29 cellular contexts compared by ENCODE assay signal in the genomic region with DNA sequence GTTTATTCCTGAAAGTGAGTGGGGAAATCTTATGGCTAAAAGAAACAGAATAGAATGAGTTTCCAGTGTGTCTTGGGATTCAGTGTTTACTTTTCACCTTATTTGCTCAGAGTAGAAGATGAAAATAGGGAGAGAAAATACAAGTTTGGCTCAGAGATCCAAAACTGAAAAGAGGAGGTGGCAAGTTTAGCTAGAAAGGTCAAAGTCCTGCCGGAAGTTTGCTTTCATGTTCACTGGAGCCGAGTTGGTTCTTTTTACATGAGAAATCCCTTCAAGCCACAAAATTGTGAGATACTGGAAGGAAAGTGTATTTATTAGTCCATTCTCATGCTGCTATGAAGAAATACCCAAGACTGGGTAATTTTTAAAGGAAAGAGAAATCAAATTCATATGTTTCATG.
"Had no signal": no experiment of that assay in that cellular context is flagged by ENCODE, and none has a peak within 500 bp of the region (broad histone marks: within the 10 kb centered on the region; RNA-seq: fewer than 3 reads in every experiment).

No MANE protein-coding gene starts in this region.

- H3K36me3 Mint-ChIP-seq: memory B cell; stimulated activated effector memory CD8-positive, alpha-beta T cell treated with anti-CD3 and anti-CD28 coated beads, Interleukin-12 subunit alpha, Interleukin-12 subunit beta, amount 100 ng/mL, for 72 hours had no signal

- ATAC-seq: esophagus mucosa; gastrocnemius medialis; left cardiac atrium; left ventricle myocardium superior; naive thymus-derived CD4-positive, alpha-beta T cell; sciatic nerve; stimulated activated effector memory CD8-positive, alpha-beta T cell treated with anti-CD3 and anti-CD28 coated beads, Interleukin-12 subunit alpha, Interleukin-12 subunit beta, amount 100 ng/mL, for 72 hours had no signal

- H3K4me1 Mint-ChIP-seq: naive thymus-derived CD4-positive, alpha-beta T cell; nephron progenitor cell; stimulated activated effector memory CD8-positive, alpha-beta T cell treated with anti-CD3 and anti-CD28 coated beads, Interleukin-12 subunit alpha, Interleukin-12 subunit beta, amount 100 ng/mL, for 72 hours had no signal

- H3K9me3 Mint-ChIP-seq: memory B cell had no signal

- H3K79me2 ChIP-seq: hepatocyte had no signal

- H3K27me3 ChIP-seq: dorsolateral prefrontal cortex, gastrocnemius medialis, hepatocyte, ovary, stomach, thyroid gland, vagina had no signal

- H3K4me1 ChIP-seq: gastrocnemius medialis, stomach, thyroid gland, vagina had no signal

- H3K9me3 ChIP-seq: gastrocnemius medialis, ovary, thyroid gland, vagina had no signal

- H3K27me3 Mint-ChIP-seq: memory B cell; naive thymus-derived CD4-positive, alpha-beta T cell had no signal

- H3K27ac Mint-ChIP-seq: memory B cell; naive thymus-derived CD4-positive, alpha-beta T cell; nephron progenitor cell; stimulated activated effector memory CD8-positive, alpha-beta T cell treated with anti-CD3 and anti-CD28 coated beads, Interleukin-12 subunit alpha, Interleukin-12 subunit beta, amount 100 ng/mL, for 72 hours had no signal

- H3K36me3 ChIP-seq: gastrocnemius medialis, ovary, stomach, thyroid gland, vagina had no signal

- H3K4me2 ChIP-seq: hepatocyte, smooth muscle cell had no signal

- H3K4me3 ChIP-seq: dorsolateral prefrontal cortex, gastrocnemius medialis, hepatocyte, lung, ovary, smooth muscle cell, stomach, thyroid gland, vagina had no signal

- H3K27ac ChIP-seq: dorsolateral prefrontal cortex, epithelial cell of prostate, gastrocnemius medialis, hepatocyte, stomach, thyroid gland, vagina had no signal

- H2AFZ ChIP-seq: hepatocyte had no signal

- H3K4me3 Mint-ChIP-seq: memory B cell; naive thymus-derived CD4-positive, alpha-beta T cell; nephron progenitor cell; stimulated activated effector memory CD8-positive, alpha-beta T cell treated with anti-CD3 and anti-CD28 coated beads, Interleukin-12 subunit alpha, Interleukin-12 subunit beta, amount 100 ng/mL, for 72 hours had no signal

- DNase-seq: dorsolateral prefrontal cortex; effector CD4-positive, alpha-beta T cell; foreskin fibroblast; gastrocnemius medialis; head of caudate nucleus; kidney; left cardiac atrium; left ventricle myocardium superior; midbrain; naive thymus-derived CD4-positive, alpha-beta T cell; nephron progenitor cell; occipital lobe; ovary; stimulated activated CD4-positive, alpha-beta T cell treated with anti-CD3 and anti-CD28 coated beads, Interleukin-12 subunit alpha, Interleukin-12 subunit beta, amount 100 ng/mL, for 4 hours; stimulated activated CD4-positive, alpha-beta T cell treated with anti-CD3 and anti-CD28 coated beads, Interleukin-1b, Interleukin-23, amount 100 ng/mL, for 48 hours; stimulated activated CD4-positive, alpha-beta T cell treated with anti-CD3 and anti-CD28 coated beads, Interleukin-4, amount 100 ng/mL, for 24 hours; stimulated activated naive CD4-positive, alpha-beta T cell treated with Interleukin-2 at 50 U/mL for 16 hours; stomach; thyroid gland; trophoblast cell had no signal
